ENCODE assay signal across 10 cellular contexts in the genomic region with DNA sequence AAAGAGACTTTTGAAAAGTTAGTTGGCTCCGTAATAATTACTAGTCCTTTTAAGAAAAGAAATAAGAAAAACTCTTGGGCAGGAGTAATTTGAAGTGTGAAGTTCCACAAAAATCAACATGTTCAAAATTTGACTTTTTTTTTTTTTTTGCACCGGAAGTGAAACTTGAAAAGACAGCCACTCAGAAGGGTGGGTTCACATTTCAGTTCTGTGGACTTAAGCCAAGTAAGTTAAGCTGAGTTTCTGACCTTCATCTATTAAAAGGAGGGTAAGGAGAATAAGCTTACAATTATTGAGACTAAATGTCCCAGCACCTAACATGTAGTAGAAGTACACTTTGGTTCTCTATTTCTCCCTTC. TPM values are rescaled to one million over a fixed set of nuclear protein-coding genes. Genes with fewer than 3 reads are reported as not detected.
DNase-seq lines count a peak whose midpoint lies in the region; ATAC-seq and TF ChIP-seq lines count a peak whose summit lies in the region.
"Had no signal": no experiment of that assay in that cellular context is flagged by ENCODE, and none has a peak within 500 bp of the region (broad histone marks: within the 10 kb centered on the region; RNA-seq: fewer than 3 reads in every experiment).

No MANE protein-coding gene starts in this region.

- peaks cover 27% of the 10 kb centered on the region for H3K4me1 ChIP-seq in OCI-LY7 (ENCODE audit: insufficient read depth, low read length, poor library complexity, severe bottlenecking)

- H3K9me3 ChIP-seq in OCI-LY7 (ENCODE audit: low read length) = no peaks in the 10 kb centered on the region

- H3K36me3 ChIP-seq in OCI-LY7 (ENCODE audit: insufficient read depth, low read length) = peaks cover 42% of the 10 kb centered on the region

- peak overlapping the region; percentile 38 for H3K27ac ChIP-seq in OCI-LY7 (ENCODE audit: low read depth, low read length, poor library complexity, severe bottlenecking)
- H3K27ac ChIP-seq: 22Rv1 had no signal

- POLR2A ChIA-PET in OCI-LY7 (lab: Charles Lee) = interaction anchor here (0.6 to 2.7 kb wide), 8 partner anchors 12 to 444 kb away, joined by 3 to 19 read pairs (median 4); a partner anchor contains a TSS

- CTCF ChIA-PET in OCI-LY7 (lab: Charles Lee; ENCODE audit: unreplicated experiment) = interaction anchor here (0.6 to 1.1 kb wide), 2 partner anchors 32 to 460 kb away, joined by 4 read pairs; no protein-coding TSS in a partner anchor

- peak overlapping the region; percentile 45 for H3K4me2 ChIP-seq in OCI-LY7 (ENCODE audit: low read length)

- intact Hi-C loops in OCI-LY7 (cut with micrococcal nuclease; ENCODE audit: unreplicated experiment) = no loop called here

- DNase-seq in DMS 273 (lab: John Stamatoyannopoulos, UW; ENCODE audit: unreplicated experiment) = peak; percentile 36
- DNase-seq in DMS 273 treated with DMSO at 0.1 percent for 48 hours (lab: John Stamatoyannopoulos, UW) = no peak
- peak; percentile 54 for DNase-seq in OCI-LY7 (ENCODE audit: low spot score)
- peak; percentile 13 for DNase-seq in myocyte (ENCODE audit: low read depth)
- DNase-seq in activated CD4-positive, CD25-positive, alpha-beta regulatory T cell treated with anti-CD3 and anti-CD28 coated beads, Interleukin-2, amount 50 U/mL, for 72 hours = no peak
- no peak for DNase-seq in hepatic stellate cell (ENCODE audit: low spot score)
- DNase-seq in UCSD-AML1 (lab: John Stamatoyannopoulos, UW; ENCODE audit: unreplicated experiment) = no peak
- DNase-seq: head of caudate nucleus had no signal

- H3K79me2 ChIP-seq in OCI-LY7 (ENCODE audit: insufficient read depth, low read depth, low read length) = peaks cover 82% of the 10 kb centered on the region

- H2AFZ ChIP-seq in OCI-LY7 (ENCODE audit: low read length) = peak overlapping the region; percentile 52; the same call in 1 of the 2 replicates

- H3K9me2 ChIP-seq in OCI-LY7 (ENCODE audit: insufficient read depth, low read length) = no peaks in the 10 kb centered on the region

- TF ChIP-seq CTCF in OCI-LY7 (conservative IDR thresholded peaks at IDR 0.05; ENCODE audit: low read length) = 0 out of 2 replicates have a peak, but pooled peaks have one; percentile 52

- peak; percentile 46 for ATAC-seq in HG02571 (IDR thresholded peaks at IDR 0.05; ENCODE audit: unreplicated experiment)

- peak overlapping the region; percentile 18 for H3K4me3 ChIP-seq in OCI-LY7 (ENCODE audit: low read depth, low read length, poor library complexity, severe bottlenecking)

- H4K20me1 ChIP-seq in OCI-LY7 (ENCODE audit: insufficient read depth, low read length) = peaks cover 15% of the 10 kb centered on the region; the same call in 1 of the 2 replicates

- no TSS peak for BruUV-seq in OCI-LY7 (replicated peaks; lab: Mats Ljungman, UMichigan)

RNA-seq across cellular contexts. Expression of a gene that starts 11.0 kb away (rescaled TPM):
- total RNA-seq in OCI-LY7 (2014; rRNA removed; shearing (Covaris generic)) = 70.4 and 72.4 TPM in 2 replicates
- 77.0 and 83.3 TPM in 2 replicates for total RNA-seq in OCI-LY7 (2022)
- 82.5 and 98.1 TPM in 2 replicates for total RNA-seq in myocyte
- polyA plus RNA-seq in myocyte (2012) = 12.0 TPM

RNA-seq across cellular contexts. Expression of a gene that starts 11.2 kb away (rescaled TPM):
- 28.6 and 32.7 TPM in 2 replicates for total RNA-seq in OCI-LY7 (2014; rRNA removed; shearing (Covaris generic))
- total RNA-seq in OCI-LY7 (2022) (82.5 TPM in 2 replicates), myocyte (37.4 and 48.3 TPM in 2 replicates)
- polyA plus RNA-seq in myocyte (2012) = 16.2 TPM

RNA-seq across cellular contexts. Expression of a gene that starts 34.8 kb away (rescaled TPM):
- total RNA-seq in OCI-LY7 (2014; rRNA removed; shearing (Covaris generic)) = 10.6 and 11.0 TPM in 2 replicates
- total RNA-seq in OCI-LY7 (2022) = 21.9 and 24.0 TPM in 2 replicates
- 13.9 and 28.8 TPM in 2 replicates for total RNA-seq in myocyte
- 27.5 TPM for polyA plus RNA-seq in myocyte (2012)

RNA-seq across cellular contexts. Expression of a gene that starts 51.5 kb away (rescaled TPM):
- 12.9 and 25.9 TPM in 2 replicates for total RNA-seq in OCI-LY7 (2014; rRNA removed; shearing (Covaris generic))
- total RNA-seq in OCI-LY7 (2022) = 47.9 and 50.0 TPM in 2 replicates
- total RNA-seq in myocyte = 29.2 and 35.0 TPM in 2 replicates
- 29.8 TPM for polyA plus RNA-seq in myocyte (2012)

Comparison
In these comparisons a context has a peak if more than half of its experiments do, and no peak if none do; other contexts are left out.
1. DNase-seq: peak in DMS 273 (single experiment), OCI-LY7 (single experiment) and myocyte (single experiment); none in DMS 273 treated with DMSO at 0.1 percent for 48 hours (single experiment), activated CD4-positive, CD25-positive, alpha-beta regulatory T cell treated with anti-CD3 and anti-CD28 coated beads, Interleukin-2, amount 50 U/mL, for 72 hours (single experiment), hepatic stellate cell (single experiment) and UCSD-AML1 (single experiment).